ENCODE assay signal across 8 cellular contexts in the genomic region with DNA sequence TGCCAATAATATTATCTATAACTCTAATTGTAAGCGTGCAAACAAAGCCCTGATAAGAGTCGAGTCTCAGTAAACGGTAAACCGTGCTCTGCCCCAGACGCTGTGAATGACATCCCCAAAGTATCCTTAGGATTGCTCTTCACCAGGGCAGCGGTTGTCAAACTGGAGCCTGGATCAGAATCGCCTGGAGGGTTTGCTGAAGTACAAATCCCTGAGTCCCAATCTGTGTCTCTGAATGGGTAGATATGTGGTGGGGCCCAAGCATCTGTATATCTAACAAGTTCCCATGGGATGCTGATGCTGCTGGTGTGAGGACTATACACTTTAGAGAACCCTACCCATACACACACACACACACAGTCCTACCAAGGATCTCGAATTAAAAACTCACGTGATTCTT. TPM values are rescaled to one million over a fixed set of nuclear protein-coding genes. Genes with fewer than 3 reads are reported as not detected.
A peak's percentile ranks its signal among the peaks of the same experiment; 100 is the strongest.
DNase-seq lines count a peak whose midpoint lies in the region; ATAC-seq and TF ChIP-seq lines count a peak whose summit lies in the region.

No MANE protein-coding gene starts in this region.

- H3K4me1 ChIP-seq in iPS-20b (ENCODE audit: insufficient read depth, low read length) = peaks cover 18% of the 10 kb centered on the region
- H3K4me1 ChIP-seq in thyroid gland = peaks cover 19 to 40% of the 10 kb centered on the region in 2 donors

- H3K27me3 ChIP-seq in iPS-20b (ENCODE audit: insufficient read depth, low read length) (peaks cover 15% of the 10 kb centered on the region), thyroid gland (no peaks in the 10 kb centered on the region)

- no peaks in the 10 kb centered on the region for H3K36me3 Mint-ChIP-seq in activated CD4-positive, alpha-beta T cell treated with anti-CD3 and anti-CD28 coated beads, Interleukin-2, amount 10 ng/mL, durations not matched to agents 7 days and 5 days (ENCODE audit: low read depth)
- H3K36me3 Mint-ChIP-seq in WTC11 = no peaks in the 10 kb centered on the region

- DNase-seq in activated CD4-positive, alpha-beta T cell treated with anti-CD3 and anti-CD28 coated beads, Interleukin-2, amount 10 ng/mL, durations not matched to agents 7 days and 5 days = no peak
- DNase-seq in activated CD4-positive, alpha-beta T cell treated with anti-CD3 and anti-CD28 coated beads for 48 hours = no peak
- DNase-seq in WTC11 (ENCODE audit: low spot score) = no peak
- DNase-seq in thyroid gland = no peak
- DNase-seq in stimulated activated CD4-positive, alpha-beta T cell treated with anti-CD3 and anti-CD28 coated beads, Interleukin-15, amount 100 ng/mL, for 24 hours = no peak
- no peak for DNase-seq in activated effector memory CD4-positive, alpha-beta T cell treated with anti-CD3 and anti-CD28 coated beads, Interleukin-2, amount 50 U/mL, for 16 hours
- DNase-seq in omental fat pad (ENCODE audit: low spot score) = no peak

- no peaks in the 10 kb centered on the region for H3K9me3 Mint-ChIP-seq in activated CD4-positive, alpha-beta T cell treated with anti-CD3 and anti-CD28 coated beads, Interleukin-2, amount 10 ng/mL, durations not matched to agents 7 days and 5 days
- no peaks in the 10 kb centered on the region for H3K9me3 Mint-ChIP-seq in WTC11

- TF ChIP-seq POLR2A in thyroid gland (IDR thresholded peaks at IDR 0.05) = no peak

- ATAC-seq in WTC11 (no peak), omental fat pad (ENCODE audit: low FRiP score) (no peak)

- POLR2A ChIA-PET in activated CD4-positive, alpha-beta T cell treated with anti-CD3 and anti-CD28 coated beads, Interleukin-2, amount 10 ng/mL, durations not matched to agents 7 days and 5 days (lab: Charles Lee) = no interaction called here
- POLR2A ChIA-PET in WTC11 (lab: Charles Lee) = interaction anchor here (1.4 to 2.2 kb wide), 4 partner anchors 42 to 297 kb away, joined by 3 to 15 read pairs (median 6); partner anchors contain the start of gene UCHL1

- H3K27me3 Mint-ChIP-seq in activated CD4-positive, alpha-beta T cell treated with anti-CD3 and anti-CD28 coated beads, Interleukin-2, amount 10 ng/mL, durations not matched to agents 7 days and 5 days = peaks cover 63% of the 10 kb centered on the region
- H3K27me3 Mint-ChIP-seq in WTC11 (ENCODE audit: low read depth) = peaks cover 13% of the 10 kb centered on the region

- peaks cover 31% of the 10 kb centered on the region for H3K4me1 Mint-ChIP-seq in activated CD4-positive, alpha-beta T cell treated with anti-CD3 and anti-CD28 coated beads, Interleukin-2, amount 10 ng/mL, durations not matched to agents 7 days and 5 days
- peaks cover 47% of the 10 kb centered on the region for H3K4me1 Mint-ChIP-seq in WTC11

- H3K9ac ChIP-seq in iPS-20b (ENCODE audit: low read depth, low read length) = no peak overlapping the region; the same call in 1 of the 2 replicates

- H3K27ac ChIP-seq in iPS-20b (ENCODE audit: low read length) = no peak overlapping the region
- H3K27ac ChIP-seq in thyroid gland = peak overlapping the region in 2 of 3 donors; percentile 35 to 87

- H3K36me3 ChIP-seq in iPS-20b (ENCODE audit: insufficient read depth, low read depth, low read length) (no peaks in the 10 kb centered on the region), thyroid gland (no peaks in the 10 kb centered on the region)

- peak overlapping the region; percentile 43; the same call in 1 of the 2 replicates for H3K4me3 ChIP-seq in iPS-20b (ENCODE audit: low read length)
- no peak overlapping the region for H3K4me3 ChIP-seq in thyroid gland (replicated peaks in 1 of 3)

- 55 to 58% methylated on average over 9 of the region's 9 CpGs for WGBS in thyroid gland, 2 donors

- H3K9me3 ChIP-seq in iPS-20b (ENCODE audit: insufficient read depth, low read depth, low read length) = no peaks in the 10 kb centered on the region
- H3K9me3 ChIP-seq in thyroid gland = no peaks in the 10 kb centered on the region

- peak overlapping the region; percentile 72 for H3K4me3 Mint-ChIP-seq in activated CD4-positive, alpha-beta T cell treated with anti-CD3 and anti-CD28 coated beads, Interleukin-2, amount 10 ng/mL, durations not matched to agents 7 days and 5 days
- peak overlapping the region; percentile 83 for H3K4me3 Mint-ChIP-seq in WTC11

- CTCF ChIA-PET in activated CD4-positive, alpha-beta T cell treated with anti-CD3 and anti-CD28 coated beads, Interleukin-2, amount 10 ng/mL, durations not matched to agents 7 days and 5 days (lab: Charles Lee) = interaction anchor here (1.7 kb wide), 1 partner anchor 10 kb away, joined by 4 read pairs; no protein-coding TSS in a partner anchor
- CTCF ChIA-PET in WTC11 (lab: Charles Lee) = interaction anchor here (0.6 to 7.1 kb wide), 13 partner anchors 11 to 307 kb away, joined by 3 to 104 read pairs (median 8); no protein-coding TSS in a partner anchor

- intact Hi-C loops in thyroid gland (cut with DNase I) = no loop called here

- TF ChIP-seq CTCF in WTC11 (IDR thresholded peaks at IDR 0.05) = no peak
- no peak for TF ChIP-seq CTCF in thyroid gland (IDR thresholded peaks at IDR 0.05)
- TF ChIP-seq CTCF in omental fat pad (IDR thresholded peaks at IDR 0.05) = no peak

- H3K27ac Mint-ChIP-seq in activated CD4-positive, alpha-beta T cell treated with anti-CD3 and anti-CD28 coated beads, Interleukin-2, amount 10 ng/mL, durations not matched to agents 7 days and 5 days = no peak overlapping the region
- H3K27ac Mint-ChIP-seq in WTC11 = no peak overlapping the region

TF ChIP-seq in WTC11, 78 proteins besides CTCF, POLR2A, EP300 and RAD21:
- no peak for TF ChIP-seq ZNF416 (CRISPR knock-in tag; IDR thresholded peaks at IDR 0.05)
- TF ChIP-seq GTF2I (CRISPR knock-in tag; conservative IDR thresholded peaks at IDR 0.05) = no peak
- no peak for TF ChIP-seq GABPB1 (CRISPR knock-in tag; IDR thresholded peaks at IDR 0.05)
- TF ChIP-seq ZNF263 (CRISPR knock-in tag; IDR thresholded peaks at IDR 0.05; ENCODE audit: low read depth) = no peak
- no peak for TF ChIP-seq ZBTB21 (CRISPR knock-in tag; IDR thresholded peaks at IDR 0.05; ENCODE audit: borderline replicate concordance)
- no peak for TF ChIP-seq ZNF396 (CRISPR knock-in tag; IDR thresholded peaks at IDR 0.05; ENCODE audit: borderline replicate concordance)
- no peak for TF ChIP-seq NFE2L1 (CRISPR knock-in tag; IDR thresholded peaks at IDR 0.05)
- TF ChIP-seq GRHL2 (CRISPR knock-in tag; IDR thresholded peaks at IDR 0.05; ENCODE audit: insufficient replicate concordance, severe bottlenecking) = no peak
- no peak for TF ChIP-seq USF1 (CRISPR knock-in tag; IDR thresholded peaks at IDR 0.05)
- TF ChIP-seq FOXP1 (CRISPR knock-in tag; IDR thresholded peaks at IDR 0.05; ENCODE audit: borderline replicate concordance) = no peak
- no peak for TF ChIP-seq MYBL2 (CRISPR knock-in tag; IDR thresholded peaks at IDR 0.05)
- TF ChIP-seq, protein P1, sequence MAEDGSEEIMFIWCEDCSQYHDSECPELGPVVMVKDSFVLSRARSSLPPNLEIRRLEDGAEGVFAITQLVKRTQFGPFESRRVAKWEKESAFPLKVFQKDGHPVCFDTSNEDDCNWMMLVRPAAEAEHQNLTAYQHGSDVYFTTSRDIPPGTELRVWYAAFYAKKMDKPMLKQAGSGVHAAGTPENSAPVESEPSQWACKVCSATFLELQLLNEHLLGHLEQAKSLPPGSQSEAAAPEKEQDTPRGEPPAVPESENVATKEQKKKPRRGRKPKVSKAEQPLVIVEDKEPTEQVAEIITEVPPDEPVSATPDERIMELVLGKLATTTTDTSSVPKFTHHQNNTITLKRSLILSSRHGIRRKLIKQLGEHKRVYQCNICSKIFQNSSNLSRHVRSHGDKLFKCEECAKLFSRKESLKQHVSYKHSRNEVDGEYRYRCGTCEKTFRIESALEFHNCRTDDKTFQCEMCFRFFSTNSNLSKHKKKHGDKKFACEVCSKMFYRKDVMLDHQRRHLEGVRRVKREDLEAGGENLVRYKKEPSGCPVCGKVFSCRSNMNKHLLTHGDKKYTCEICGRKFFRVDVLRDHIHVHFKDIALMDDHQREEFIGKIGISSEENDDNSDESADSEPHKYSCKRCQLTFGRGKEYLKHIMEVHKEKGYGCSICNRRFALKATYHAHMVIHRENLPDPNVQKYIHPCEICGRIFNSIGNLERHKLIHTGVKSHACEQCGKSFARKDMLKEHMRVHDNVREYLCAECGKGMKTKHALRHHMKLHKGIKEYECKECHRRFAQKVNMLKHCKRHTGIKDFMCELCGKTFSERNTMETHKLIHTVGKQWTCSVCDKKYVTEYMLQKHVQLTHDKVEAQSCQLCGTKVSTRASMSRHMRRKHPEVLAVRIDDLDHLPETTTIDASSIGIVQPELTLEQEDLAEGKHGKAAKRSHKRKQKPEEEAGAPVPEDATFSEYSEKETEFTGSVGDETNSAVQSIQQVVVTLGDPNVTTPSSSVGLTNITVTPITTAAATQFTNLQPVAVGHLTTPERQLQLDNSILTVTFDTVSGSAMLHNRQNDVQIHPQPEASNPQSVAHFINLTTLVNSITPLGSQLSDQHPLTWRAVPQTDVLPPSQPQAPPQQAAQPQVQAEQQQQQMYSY (CRISPR knock-in tag; IDR thresholded peaks at IDR 0.05) = no peak
- no peak for TF ChIP-seq FOXJ3 (CRISPR knock-in tag; IDR thresholded peaks at IDR 0.05; ENCODE audit: borderline replicate concordance)

RNA-seq across cellular contexts. Expression of gene APBB2, which starts 0.8 kb away (rescaled TPM):
- total RNA-seq in activated CD4-positive, alpha-beta T cell treated with anti-CD3 and anti-CD28 coated beads, Interleukin-2, amount 10 ng/mL, durations not matched to agents 7 days and 5 days = under 1 TPM; 0.45 to 0.62 TPM
- 43.2 to 49.0 TPM (median 48.5 TPM) in 3 replicates for total RNA-seq in WTC11 (2021)
- 100 to 1,000 TPM; 174 to 253 (median 199) TPM for total RNA-seq in thyroid gland
- total RNA-seq in omental fat pad = 100 to 1,000 TPM in 2 of 4 donors, 10 to 100 TPM in 2; 76.6 to 138 (median 113) TPM

RNA-seq across cellular contexts. Expression of gene UCHL1, which starts 41.6 kb away (rescaled TPM):
- not detected for total RNA-seq in activated CD4-positive, alpha-beta T cell treated with anti-CD3 and anti-CD28 coated beads, Interleukin-2, amount 10 ng/mL, durations not matched to agents 7 days and 5 days
- total RNA-seq in WTC11 (2021) (487 to 548 TPM (median 488 TPM) in 3 replicates), thyroid gland (100 to 1,000 TPM in 2 of 4 donors, 10 to 100 TPM in 2; 28.2 to 245 (median 116) TPM), omental fat pad (100 to 1,000 TPM in 3 of 4 donors, 10 to 100 TPM in 1; 15.3 to 205 (median 163) TPM)

Comparison
In these comparisons a context has a peak if more than half of its experiments do, and no peak if none do; other contexts are left out.
1. RNA of gene APBB2, which starts 0.8 kb away (total RNA-seq): 174 to 253 TPM in thyroid gland, 76.6 to 138 TPM in omental fat pad and 43.2 to 49.0 TPM in WTC11; 0.45 to 0.62 TPM in activated CD4-positive, alpha-beta T cell treated with anti-CD3 and anti-CD28 coated beads, Interleukin-2, amount 10 ng/mL, durations not matched to agents 7 days and 5 days; every median in the first group is over 10 times any median in the second.
2. RNA of gene UCHL1, which starts 41.6 kb away (total RNA-seq): 487 to 548 TPM in WTC11, 15.3 to 205 TPM in omental fat pad and 28.2 to 245 TPM in thyroid gland; not detected in activated CD4-positive, alpha-beta T cell treated with anti-CD3 and anti-CD28 coated beads, Interleukin-2, amount 10 ng/mL, durations not matched to agents 7 days and 5 days; every median in the first group is over 10 times any median in the second.